In genomic region chr1:145983959-145984830, GRCh38 we compare ENCODE assay signal across 12 cellular contexts. TPM values are rescaled to one million over a fixed set of nuclear protein-coding genes. Genes with fewer than 3 reads are reported as not detected.
DNase-seq lines count a peak whose midpoint lies in the region; ATAC-seq and TF ChIP-seq lines count a peak whose summit lies in the region.
"Had no signal": no experiment of that assay in that cellular context is flagged by ENCODE, and none has a peak within 500 bp of the region (broad histone marks: within the 10 kb centered on the region; RNA-seq: fewer than 3 reads in every experiment).

No MANE protein-coding gene starts in this region.

- no peak overlapping the region for H3K4me3 Mint-ChIP-seq in activated naive CD4-positive, alpha-beta T cell treated with anti-CD3 and anti-CD28 coated beads, Interleukin-2, amount 10 ng/mL, durations not matched to agents 7 days and 5 days

- no peak for TF ChIP-seq POLR2A in tibial nerve (IDR thresholded peaks at IDR 0.05)

- H3K27ac ChIP-seq in muscle layer of duodenum (ENCODE audit: low read length) (peak overlapping the region; percentile 92), tibial nerve (peak overlapping the region; percentile 54 to 99 (median 85))

- peaks cover 39 to 42% of the 10 kb centered on the region in 2 donors for H3K4me1 ChIP-seq in muscle layer of duodenum (ENCODE audit: control insufficient read depth in 1 of 2, insufficient read depth in 2 of 2, low read length in 2 of 2)
- peaks cover 0 to 79% (median 53%) of the 10 kb centered on the region in 4 donors for H3K4me1 ChIP-seq in tibial nerve

- no peak for TF ChIP-seq CTCF in tibial nerve (IDR thresholded peaks at IDR 0.05)

- CTCF ChIA-PET in activated naive CD4-positive, alpha-beta T cell treated with anti-CD3 and anti-CD28 coated beads, Interleukin-2, amount 10 ng/mL, durations not matched to agents 7 days and 5 days (lab: Charles Lee): interaction anchor here (1.9 kb wide), 1 partner anchor 9 kb away, joined by 5 read pairs; no protein-coding TSS in a partner anchor

- H3K36me3 Mint-ChIP-seq in activated naive CD4-positive, alpha-beta T cell treated with anti-CD3 and anti-CD28 coated beads, Interleukin-2, amount 10 ng/mL, durations not matched to agents 7 days and 5 days: peaks cover 5% of the 10 kb centered on the region

- H3K9me3 Mint-ChIP-seq in activated naive CD4-positive, alpha-beta T cell treated with anti-CD3 and anti-CD28 coated beads, Interleukin-2, amount 10 ng/mL, durations not matched to agents 7 days and 5 days: no peaks in the 10 kb centered on the region

- ATAC-seq in GM18858 (IDR thresholded peaks at IDR 0.05; ENCODE audit: unreplicated experiment) (no peak), GM19463 (IDR thresholded peaks at IDR 0.05; ENCODE audit: unreplicated experiment) (no peak)

- 91 to 93% methylated on average over 12 of the region's 12 CpGs for WGBS in tibial nerve, 2 donors

- H3K27me3 ChIP-seq in muscle layer of duodenum (ENCODE audit: low read depth, low read length) (no peaks in the 10 kb centered on the region), tibial nerve (no peaks in the 10 kb centered on the region)

- peak; percentile 56 for DNase-seq in activated naive CD4-positive, alpha-beta T cell treated with anti-CD3 and anti-CD28 coated beads, Interleukin-2, amount 10 ng/mL, durations not matched to agents 7 days and 5 days
- no peak for DNase-seq in activated naive CD4-positive, alpha-beta T cell (lab: John Stamatoyannopoulos, UW)
- DNase-seq in amniotic epithelial cell (ENCODE audit: low read depth) (peak; percentile 49), tibial nerve (ENCODE audit: low spot score in 2 of 2) (no peak), medulla oblongata (ENCODE audit: extremely low spot score) (no peak)
- DNase-seq: hypothalamus, NCI-H345 had no signal

- TF ChIP-seq EP300 in tibial nerve (IDR thresholded peaks at IDR 0.05): no peak

- H3K36me3 ChIP-seq in muscle layer of duodenum (ENCODE audit: control insufficient read depth in 1 of 2, insufficient read depth in 2 of 2, low read length in 2 of 2) (peaks cover 0 to under 1% of the 10 kb centered on the region in 2 donors), tibial nerve (no peaks in the 10 kb centered on the region)
- H3K36me3 ChIP-seq: thoracic aorta had no signal

- no peaks in the 10 kb centered on the region for H3K9me3 ChIP-seq in muscle layer of duodenum (ENCODE audit: control insufficient read depth in 1 of 2, low read length in 2 of 2)
- H3K9me3 ChIP-seq in tibial nerve: no peaks in the 10 kb centered on the region
- H3K9me3 ChIP-seq: thoracic aorta had no signal

- peak overlapping the region; percentile 85 for H3K27ac Mint-ChIP-seq in activated naive CD4-positive, alpha-beta T cell treated with anti-CD3 and anti-CD28 coated beads, Interleukin-2, amount 10 ng/mL, durations not matched to agents 7 days and 5 days

- no peaks in the 10 kb centered on the region for H3K27me3 Mint-ChIP-seq in activated naive CD4-positive, alpha-beta T cell treated with anti-CD3 and anti-CD28 coated beads, Interleukin-2, amount 10 ng/mL, durations not matched to agents 7 days and 5 days

- peak overlapping the region; percentile 8 to 45 for H3K4me3 ChIP-seq in muscle layer of duodenum (ENCODE audit: low read depth in 1 of 2, low read length in 2 of 2)
- H3K4me3 ChIP-seq in tibial nerve: no peak overlapping the region

- peaks cover 37% of the 10 kb centered on the region for H3K4me1 Mint-ChIP-seq in activated naive CD4-positive, alpha-beta T cell treated with anti-CD3 and anti-CD28 coated beads, Interleukin-2, amount 10 ng/mL, durations not matched to agents 7 days and 5 days

RNA-seq across cellular contexts. Expression of gene TXNIP, which starts 12.2 kb away (rescaled TPM):
- 1,000 to 10,000 TPM; 1,863 to 2,525 (median 2,185) TPM for total RNA-seq in tibial nerve

RNA-seq across cellular contexts. Expression of gene POLR3GL, which starts 19.7 kb away (rescaled TPM):
- total RNA-seq in tibial nerve: 10 to 100 TPM; 20.1 to 33.1 (median 28.9) TPM

RNA-seq across cellular contexts. Expression of gene ANKRD34A, which starts 19.8 kb away (rescaled TPM):
- total RNA-seq in tibial nerve: 1 to 10 TPM in 2 of 4 donors, under 1 TPM in 2; 0.39 to 2.4 (median 1.3) TPM

RNA-seq across cellular contexts. Expression of gene LIX1L, which starts 26.4 kb away (rescaled TPM):
- total RNA-seq in tibial nerve: 10 to 100 TPM; 30.8 to 57.1 (median 41.5) TPM

RNA-seq across cellular contexts. Expression of gene HJV, which starts 37.3 kb away (rescaled TPM):
- total RNA-seq in tibial nerve: not detected
- total RNA-seq: chondrocyte, thoracic aorta had no signal

Comparison
In these comparisons a context has a peak if more than half of its experiments do, and no peak if none do; other contexts are left out.
1. DNase-seq: peak in activated naive CD4-positive, alpha-beta T cell treated with anti-CD3 and anti-CD28 coated beads, Interleukin-2, amount 10 ng/mL, durations not matched to agents 7 days and 5 days (single experiment) and amniotic epithelial cell (single experiment); none in activated naive CD4-positive, alpha-beta T cell (0 of 4), tibial nerve (0 of 2) and medulla oblongata (single experiment).
2. H3K4me3 ChIP-seq: peak in muscle layer of duodenum (2 of 2); none in tibial nerve (0 of 4).